In genomic region chr9:124015661-124016131, GRCh38 we compare ENCODE assay signal across 18 cellular contexts.
DNase-seq lines count a peak whose midpoint lies in the region; TF ChIP-seq lines count a peak whose summit lies in the region.
"Had no signal": no experiment of that assay in that cellular context is flagged by ENCODE, and none has a peak within 500 bp of the region (broad histone marks: within the 10 kb centered on the region; RNA-seq: fewer than 3 reads in every experiment).

No MANE protein-coding gene starts in this region.

- DNase-seq in ELF-1 (ENCODE audit: low read depth, low spot score): peak; percentile 64
- DNase-seq in nephron progenitor cell: no peak
- DNase-seq in NCI-H1694 (lab: John Stamatoyannopoulos, UW): no peak
- DNase-seq in foreskin fibroblast: no peak
- no peak for DNase-seq in NCI-H446 treated with DMSO at 0.1 percent for 48 hours (lab: John Stamatoyannopoulos, UW)
- DNase-seq in NCI-H1436 (lab: John Stamatoyannopoulos, UW): no peak
- DNase-seq: cerebellar nuclear complex; EL; GOT3; mammary epithelial cell; NCI-H748 treated with DMSO at 0.1 percent for 48 hours; nucleus accumbens; stimulated activated CD4-positive, alpha-beta T cell treated with anti-CD3 and anti-CD28 coated beads, Interleukin-1b, Interleukin-23, amount 100 ng/mL, for 48 hours; testis had no signal

- H3K4me3 Mint-ChIP-seq in dendritic cell treated with granulocyte-macrophage colony-stimulating factor and Interleukin-4, amounts not matched to agents 40 ng/mL and 50 ng/mL, for 4 days: no peak overlapping the region
- H3K4me3 Mint-ChIP-seq in nephron progenitor cell: peak overlapping the region; percentile 65

- H3K4me1 Mint-ChIP-seq in dendritic cell treated with granulocyte-macrophage colony-stimulating factor and Interleukin-4, amounts not matched to agents 40 ng/mL and 50 ng/mL, for 4 days (ENCODE audit: low read depth): peaks cover 56% of the 10 kb centered on the region
- H3K4me1 Mint-ChIP-seq in nephron progenitor cell: peaks cover 22% of the 10 kb centered on the region

- no peaks in the 10 kb centered on the region for H3K9me3 ChIP-seq in HUES6 (ENCODE audit: control insufficient read depth, insufficient read depth, low read depth, low read length)
- H3K9me3 ChIP-seq: testis had no signal

- peak overlapping the region; percentile 64 for H3K27ac Mint-ChIP-seq in dendritic cell treated with granulocyte-macrophage colony-stimulating factor and Interleukin-4, amounts not matched to agents 40 ng/mL and 50 ng/mL, for 4 days
- no peak overlapping the region for H3K27ac Mint-ChIP-seq in nephron progenitor cell

- H3K4me3 ChIP-seq in HUES6 (ENCODE audit: low read depth, low read length) (peak overlapping the region; percentile 45), foreskin fibroblast (ENCODE audit: low read depth in 1 of 2, low read length in 2 of 2) (no peak overlapping the region)
- H3K4me3 ChIP-seq: testis had no signal

- intact Hi-C loops in dendritic cell treated with granulocyte-macrophage colony-stimulating factor and Interleukin-4, amounts not matched to agents 40 ng/mL and 50 ng/mL, for 4 days (cut with micrococcal nuclease): loop anchor here (10.0 kb wide), 1 partner anchor 181 kb away; no protein-coding TSS in a partner anchor

- no peaks in the 10 kb centered on the region for H3K36me3 Mint-ChIP-seq in dendritic cell treated with granulocyte-macrophage colony-stimulating factor and Interleukin-4, amounts not matched to agents 40 ng/mL and 50 ng/mL, for 4 days (ENCODE audit: low read depth)
- no peaks in the 10 kb centered on the region for H3K36me3 Mint-ChIP-seq in nephron progenitor cell (ENCODE audit: low read depth)

- no peak overlapping the region for H3K27ac ChIP-seq in HUES6 (ENCODE audit: low read depth, low read length)
- H3K27ac ChIP-seq: C4-2B, RWPE1, testis had no signal

- H3K9ac ChIP-seq in HUES6 (ENCODE audit: low read length): no peak overlapping the region

- H3K9me3 Mint-ChIP-seq in dendritic cell treated with granulocyte-macrophage colony-stimulating factor and Interleukin-4, amounts not matched to agents 40 ng/mL and 50 ng/mL, for 4 days: no peaks in the 10 kb centered on the region
- H3K9me3 Mint-ChIP-seq in nephron progenitor cell: no peaks in the 10 kb centered on the region

- TF ChIP-seq CTCF in nephron progenitor cell (IDR thresholded peaks at IDR 0.05) (no peak), foreskin fibroblast (IDR thresholded peaks at IDR 0.05; ENCODE audit: low read depth, low read length) (no peak)

- H3K36me3 ChIP-seq in HUES6 (ENCODE audit: control insufficient read depth, insufficient read depth, low read length): no peaks in the 10 kb centered on the region

- H3K27me3 Mint-ChIP-seq in dendritic cell treated with granulocyte-macrophage colony-stimulating factor and Interleukin-4, amounts not matched to agents 40 ng/mL and 50 ng/mL, for 4 days: peaks cover 89% of the 10 kb centered on the region
- H3K27me3 Mint-ChIP-seq in nephron progenitor cell (ENCODE audit: low read depth, poor library complexity): peaks cover 95% of the 10 kb centered on the region

- H3K27me3 ChIP-seq in HUES6 (ENCODE audit: control insufficient read depth, insufficient read depth, low read length): peaks cover 100% of the 10 kb centered on the region

- peaks cover 45% of the 10 kb centered on the region for H3K4me1 ChIP-seq in HUES6 (ENCODE audit: control insufficient read depth, insufficient read depth, low read length)
